8 cellular contexts compared by ENCODE assay signal in genomic region chr2:67733517-67733916, GRCh38.
DNase-seq lines count a peak whose midpoint lies in the region; ATAC-seq, FAIRE-seq and TF ChIP-seq lines count a peak whose summit lies in the region.

No MANE protein-coding gene starts in this region.

- no peaks in the 10 kb centered on the region for H4K20me1 ChIP-seq in H1 (replicated peaks in 1 of 2; ENCODE audit: control insufficient read depth in 1 of 2, insufficient read depth in 2 of 2, low read length in 2 of 2)

- H4K91ac ChIP-seq in H1 (replicated peaks; ENCODE audit: insufficient read length, low read length), result no peak overlapping the region

- no peaks in the 10 kb centered on the region for H3K4me1 ChIP-seq in heart left ventricle
- no peaks in the 10 kb centered on the region for H3K4me1 ChIP-seq in right atrium auricular region
- no peaks in the 10 kb centered on the region for H3K4me1 ChIP-seq in H1 (replicated peaks in 1 of 4; ENCODE audit: control insufficient read depth in 3 of 4, insufficient read depth in 4 of 4, low read length in 3 of 4)

- WGBS in heart left ventricle, 4 donors, result 23 to 27% (median 24%) methylated on average over 3 of the region's 3 CpGs
- WGBS in H1 (ENCODE audit: extremely low coverage in 1 of 2, insufficient coverage in 1 of 2, insufficient read length in 1 of 2, insufficient replicate concordance in 2 of 2, low coverage in 1 of 2, low lambda C conversion rate in 2 of 2, missing lambda C conversion rate in 1 of 2), 2 experiments, result 71% methylated on average over 3 of the region's 3 CpGs; no CpG with 5 or more reads in 1 of the 2 experiments

- H3K14ac ChIP-seq in H1 (ENCODE audit: insufficient read length), result no peak overlapping the region

- intact Hi-C loops in heart left ventricle (cut with DNase I), result loop anchor here in 1 of 10 donors (10.0 kb wide), 1 partner anchor 101 kb away; no protein-coding TSS in a partner anchor

- H3K23ac ChIP-seq in H1 (ENCODE audit: insufficient read length), result no peak overlapping the region

- H2AFZ ChIP-seq in H1 (ENCODE audit: low read length), result peak overlapping the region; percentile 80; the same call in 1 of the 2 replicates

- no peak for TF ChIP-seq POLR2A in heart left ventricle (IDR thresholded peaks at IDR 0.05)
- TF ChIP-seq POLR2A in H1 (IDR thresholded peaks at IDR 0.05; ENCODE audit: control extremely low read depth in 1 of 2, low read depth in 2 of 2, low read length in 2 of 2), result no peak

- H3K4me3 ChIP-seq in heart left ventricle (no peak overlapping the region), right atrium auricular region (no peak overlapping the region), H1 (ENCODE audit: extremely low read depth in 1 of 4, insufficient read depth in 2 of 4, low read depth in 3 of 4, low read length in 4 of 4) (no peak overlapping the region)

- ATAC-seq in heart left ventricle (peak; percentile 39 to 83 (median 70)), GM21825 (IDR thresholded peaks at IDR 0.05; ENCODE audit: unreplicated experiment) (no peak)

- no peak overlapping the region for H2BK20ac ChIP-seq in H1 (ENCODE audit: low read length)

- POLR2A ChIA-PET in H1 (lab: Charles Lee; ENCODE audit: partially characterized antibody), result no interaction called here

- H3K27me3 ChIP-seq in heart left ventricle (no peaks in the 10 kb centered on the region), right atrium auricular region (no peaks in the 10 kb centered on the region), H1 (replicated peaks in 1 of 4; ENCODE audit: control insufficient read depth in 3 of 4, extremely low read depth in 1 of 4, insufficient read depth in 3 of 4, low read length in 3 of 4) (no peaks in the 10 kb centered on the region)

- FAIRE-seq in H1 (lab: Jason Lieb, UNC), result no peak

- H3K79me2 ChIP-seq in H1 (ENCODE audit: control insufficient read depth in 1 of 2, insufficient read depth in 2 of 2, low read length in 2 of 2), result no peaks in the 10 kb centered on the region

- no peaks in the 10 kb centered on the region for H3K79me1 ChIP-seq in H1 (ENCODE audit: low read depth, low read length)

- DNase-seq in heart left ventricle (peak in 2 of 5 donors; percentile 15 to 23), right atrium auricular region (ENCODE audit: low spot score) (no peak), M059J (ENCODE audit: low read depth) (peak; percentile 27), H1 (ENCODE audit: low read depth in 1 of 2, low spot score in 2 of 2) (peak; percentile 21 to 76), renal cortical epithelial cell (ENCODE audit: low read depth) (peak; percentile 16), middle frontal gyrus (ENCODE audit: extremely low spot score, low spot score) (no peak), SHP77 treated with DMSO at 0.1 percent for 48 hours (lab: John Stamatoyannopoulos, UW) (no peak)

- no peak for TF ChIP-seq EP300 in H1 (IDR thresholded peaks at IDR 0.05; ENCODE audit: borderline replicate concordance in 1 of 2, low read depth in 2 of 2, low read length in 2 of 2)

- H3K9me3 ChIP-seq in heart left ventricle (no peaks in the 10 kb centered on the region), right atrium auricular region (peaks cover 0 to 2% of the 10 kb centered on the region in 2 donors), H1 (ENCODE audit: insufficient read depth in 2 of 2, low read depth in 1 of 2, low read length in 1 of 2) (no peaks in the 10 kb centered on the region)

- H2BK120ac ChIP-seq in H1 (replicated peaks; ENCODE audit: low read depth, low read length), result no peak overlapping the region

- H2BK12ac ChIP-seq in H1 (ENCODE audit: low read depth, low read length), result no peak overlapping the region

- H3K9ac ChIP-seq in H1 (replicated peaks in 1 of 4; ENCODE audit: extremely low read depth in 1 of 4, low read depth in 3 of 4, low read length in 3 of 4), result no peak overlapping the region

- no peak overlapping the region for H3K56ac ChIP-seq in H1 (replicated peaks; ENCODE audit: insufficient read length, low read depth, low read length)

- no peak overlapping the region for H2AK5ac ChIP-seq in H1 (ENCODE audit: low read depth, low read length)

- no peak overlapping the region for H2BK5ac ChIP-seq in H1 (ENCODE audit: low read depth, low read length)

- TF ChIP-seq CTCF in heart left ventricle (IDR thresholded peaks at IDR 0.05), result peak in 5 of 12 donors; percentile 21 to 38 (median 31)
- TF ChIP-seq CTCF in right atrium auricular region (IDR thresholded peaks at IDR 0.05), result peak in 1 of 2 donors; percentile 37
- TF ChIP-seq CTCF in H1 (IDR thresholded peaks at IDR 0.05; ENCODE audit: control extremely low read depth in 1 of 3, insufficient read depth in 1 of 3, low read depth in 1 of 3, low read length in 3 of 3), result peak; percentile 68 to 82 (median 72)

- H3K27ac ChIP-seq in heart left ventricle (no peak overlapping the region), right atrium auricular region (no peak overlapping the region), H1 (ENCODE audit: low read depth, low read length) (no peak overlapping the region)

- H3K4me2 ChIP-seq in H1 (ENCODE audit: insufficient read depth in 1 of 2, low read depth in 2 of 2, low read length in 2 of 2), result 0 out of 4 replicates have a peak overlapping the region, but pooled peaks of 1 of the 2 experiments have one; percentile 14

- no peak overlapping the region for H3K4ac ChIP-seq in H1 (replicated peaks; ENCODE audit: insufficient read length, low read depth, low read length)

- H3K36me3 ChIP-seq in heart left ventricle (no peaks in the 10 kb centered on the region), right atrium auricular region (no peaks in the 10 kb centered on the region), H1 (ENCODE audit: control insufficient read depth in 2 of 4, insufficient read depth in 4 of 4, low read length in 3 of 4) (no peaks in the 10 kb centered on the region)

- H3K18ac ChIP-seq in H1 (ENCODE audit: extremely low read depth, low read length), result no peak overlapping the region

- H3K23me2 ChIP-seq in H1 (ENCODE audit: low read depth, low read length), result no peaks in the 10 kb centered on the region

- CTCF ChIA-PET in H1 (lab: Charles Lee; ENCODE audit: partially characterized antibody), result interaction anchor here (0.6 to 7.1 kb wide), 27 partner anchors 10 to 419 kb away, joined by 3 to 96 read pairs (median 4); no protein-coding TSS in a partner anchor

- no peak overlapping the region for H4K8ac ChIP-seq in H1 (ENCODE audit: extremely low read depth, insufficient read depth, low read length)

- no peak overlapping the region for H4K5ac ChIP-seq in H1 (ENCODE audit: insufficient read length, low read depth, low read length)

- no peak overlapping the region for H2BK15ac ChIP-seq in H1 (ENCODE audit: low read length)

- peak; percentile 69 to 78 for TF ChIP-seq RAD21 in H1 (IDR thresholded peaks at IDR 0.05 in 1 of 2, conservative IDR thresholded peaks at IDR 0.05 in 1 of 2; ENCODE audit: low read depth in 2 of 2, low read length in 2 of 2)

TF ChIP-seq in H1, 55 proteins besides CTCF, POLR2A, EP300 and RAD21 (continues in another document):
- TF ChIP-seq GTF2F1 (IDR thresholded peaks at IDR 0.05; ENCODE audit: borderline replicate concordance, low read depth, low read length), result no peak
- TF ChIP-seq ZNF274 (IDR thresholded peaks at IDR 0.05; ENCODE audit: borderline replicate concordance, extremely low read depth, low read length), result no peak
- no peak for TF ChIP-seq EZH2 (IDR thresholded peaks at IDR 0.05; ENCODE audit: low read depth, low read length, severe bottlenecking)
- no peak for TF ChIP-seq SAP30 (IDR thresholded peaks at IDR 0.05; ENCODE audit: insufficient read depth, insufficient replicate concordance, low read length)
- TF ChIP-seq POU5F1 (IDR thresholded peaks at IDR 0.05; ENCODE audit: low read depth, low read length), result no peak

Comparison
In these comparisons a context has a peak if more than half of its experiments do, and no peak if none do; other contexts are left out.
1. DNase-seq: peak in M059J (single experiment), H1 (2 of 2) and renal cortical epithelial cell (single experiment); none in right atrium auricular region (single experiment), middle frontal gyrus (single experiment) and SHP77 treated with DMSO at 0.1 percent for 48 hours (single experiment).